1 cellular context compared by ENCODE assay signal in genomic region chr12:62466018-62466595, GRCh38.
TF ChIP-seq lines count a peak whose summit lies in the region.

No MANE protein-coding gene starts in this region.

TF ChIP-seq in HEK293, 187 proteins besides CTCF, POLR2A, EP300 and RAD21 (continued from another document):
- no peak for TF ChIP-seq ZNF10 (tag by site-specific recombination; IDR thresholded peaks at IDR 0.05)
- TF ChIP-seq KLF8 (tag by site-specific recombination; IDR thresholded peaks at IDR 0.05), result no peak
- no peak for TF ChIP-seq SP2 (tag by site-specific recombination; IDR thresholded peaks at IDR 0.05)
- peak; percentile 73 for TF ChIP-seq PRDM4 (tag by site-specific recombination; IDR thresholded peaks at IDR 0.05)
- no peak for TF ChIP-seq ZNF747 (tag by site-specific recombination; IDR thresholded peaks at IDR 0.05)
- TF ChIP-seq ZNF292 (tag by site-specific recombination; IDR thresholded peaks at IDR 0.05; ENCODE audit: borderline replicate concordance, low read depth), result no peak
- no peak for TF ChIP-seq ZNF621 (tag by site-specific recombination; IDR thresholded peaks at IDR 0.05)
